ENCODE assay signal across 23 cellular contexts in genomic region chr3:125194061-125194848, GRCh38. TPM values are rescaled to one million over a fixed set of nuclear protein-coding genes. Genes with fewer than 3 reads are reported as not detected.
A peak's percentile ranks its signal among the peaks of the same experiment; 100 is the strongest.
DNase-seq lines count a peak whose midpoint lies in the region; ATAC-seq and TF ChIP-seq lines count a peak whose summit lies in the region.
"Had no signal": no experiment of that assay in that cellular context is flagged by ENCODE, and none has a peak within 500 bp of the region (broad histone marks: within the 10 kb centered on the region; RNA-seq: fewer than 3 reads in every experiment).

No MANE protein-coding gene starts in this region.

- H3K4me3 Mint-ChIP-seq in osteocyte (ENCODE audit: unreplicated experiment): no peak overlapping the region
- H3K4me3 Mint-ChIP-seq: activated CD8-positive, alpha-beta T cell treated with anti-CD3 and anti-CD28 coated beads for 36 hours; activated naive CD8-positive, alpha-beta T cell treated with anti-CD3 and anti-CD28 coated beads for 36 hours; naive thymus-derived CD8-positive, alpha-beta T cell had no signal

- H3K27me3 Mint-ChIP-seq in osteocyte (ENCODE audit: unreplicated experiment): no peaks in the 10 kb centered on the region
- H3K27me3 Mint-ChIP-seq: activated naive CD8-positive, alpha-beta T cell treated with anti-CD3 and anti-CD28 coated beads for 36 hours had no signal

- no peaks in the 10 kb centered on the region for H3K9me3 Mint-ChIP-seq in osteocyte (ENCODE audit: unreplicated experiment)
- H3K9me3 Mint-ChIP-seq: activated CD8-positive, alpha-beta T cell treated with anti-CD3 and anti-CD28 coated beads for 36 hours; activated naive CD8-positive, alpha-beta T cell treated with anti-CD3 and anti-CD28 coated beads for 36 hours; naive thymus-derived CD8-positive, alpha-beta T cell had no signal

- DNase-seq in NCI-H146 (lab: John Stamatoyannopoulos, UW) (peak; percentile 32), NCI-H146 treated with DMSO at 0.1 percent for 48 hours (lab: John Stamatoyannopoulos, UW; ENCODE audit: unreplicated experiment) (no peak), RPMI7951 (ENCODE audit: low read depth) (peak; percentile 25), osteocyte (ENCODE audit: extremely low spot score, unreplicated experiment) (peak; percentile 77), activated T-cell treated with anti-CD3 and anti-CD28 coated beads for 4 hours (no peak)
- DNase-seq: 8988T; activated CD4-positive, alpha-beta T cell treated with anti-CD3 and anti-CD28 coated beads for 1 hour; activated CD8-positive, alpha-beta T cell treated with anti-CD3 and anti-CD28 coated beads for 36 hours; activated naive CD8-positive, alpha-beta T cell treated with anti-CD3 and anti-CD28 coated beads for 36 hours; cerebellar nuclear complex; erythroblast; left ventricle myocardium inferior; midbrain; naive thymus-derived CD8-positive, alpha-beta T cell; NCI-H1092; NCI-H2029; OCI-M1; Right ventricle myocardium superior; stimulated activated naive CD4-positive, alpha-beta T cell; T-helper 2 cell had no signal

- TF ChIP-seq CTCF in osteocyte (IDR thresholded peaks at IDR 0.05): no peak

- H3K4me1 Mint-ChIP-seq in osteocyte (ENCODE audit: unreplicated experiment): peaks cover 12% of the 10 kb centered on the region
- H3K4me1 Mint-ChIP-seq: activated naive CD8-positive, alpha-beta T cell treated with anti-CD3 and anti-CD28 coated beads for 36 hours; naive thymus-derived CD8-positive, alpha-beta T cell had no signal

- no peak overlapping the region for H3K27ac Mint-ChIP-seq in osteocyte (ENCODE audit: unreplicated experiment)
- H3K27ac Mint-ChIP-seq: activated CD8-positive, alpha-beta T cell treated with anti-CD3 and anti-CD28 coated beads for 36 hours; activated naive CD8-positive, alpha-beta T cell treated with anti-CD3 and anti-CD28 coated beads for 36 hours; naive thymus-derived CD8-positive, alpha-beta T cell had no signal

- no peaks in the 10 kb centered on the region for H3K36me3 Mint-ChIP-seq in osteocyte (ENCODE audit: unreplicated experiment)
- H3K36me3 Mint-ChIP-seq: naive thymus-derived CD8-positive, alpha-beta T cell had no signal

- ATAC-seq in esophagus mucosa (peak; percentile 85), HG03097 (IDR thresholded peaks at IDR 0.05; ENCODE audit: low FRiP score, unreplicated experiment) (no peak), GM18870 (IDR thresholded peaks at IDR 0.05; ENCODE audit: unreplicated experiment) (no peak)
- ATAC-seq: activated CD8-positive, alpha-beta T cell treated with anti-CD3 and anti-CD28 coated beads for 36 hours; naive thymus-derived CD8-positive, alpha-beta T cell had no signal

RNA-seq across cellular contexts. Expression of gene SLC12A8, which starts 18.3 kb away (rescaled TPM):
- 22.5 and 26.6 TPM in 2 replicates for total RNA-seq in RPMI7951 (2014; rRNA removed; shearing (Covaris generic))
- total RNA-seq in esophagus mucosa (7.7 TPM), osteocyte (2.0 and 3.0 TPM in 2 replicates)
- total RNA-seq: left ventricle myocardium inferior had no signal

Comparison
In these comparisons a context has a peak if more than half of its experiments do, and no peak if none do; other contexts are left out.
1. DNase-seq: peak in NCI-H146 (single experiment), RPMI7951 (single experiment) and osteocyte (single experiment); none in NCI-H146 treated with DMSO at 0.1 percent for 48 hours (single experiment) and activated T-cell treated with anti-CD3 and anti-CD28 coated beads for 4 hours (single experiment).